ENCODE assay signal across 1 cellular context in genomic region chr17:17445296-17445924, GRCh38.
TF ChIP-seq lines count a peak whose summit lies in the region.

No MANE protein-coding gene starts in this region.

TF ChIP-seq in HepG2, 621 proteins besides CTCF, POLR2A, EP300 and RAD21 (continued from another document and continues in another):
- TF ChIP-seq NCOR1 (IDR thresholded peaks at IDR 0.05; ENCODE audit: borderline replicate concordance, low read length) (no peak), TBX2 (CRISPR knock-in tag; IDR thresholded peaks at IDR 0.05; ENCODE audit: borderline replicate concordance) (no peak), ZNF432 (CRISPR knock-in tag; IDR thresholded peaks at IDR 0.05; ENCODE audit: borderline replicate concordance) (no peak), CHD4 (IDR thresholded peaks at IDR 0.05; ENCODE audit: borderline replicate concordance, low read length) (no peak), NPAS2 (CRISPR knock-in tag; IDR thresholded peaks at IDR 0.05; ENCODE audit: borderline replicate concordance) (no peak), NR2F2 (IDR thresholded peaks at IDR 0.05; ENCODE audit: borderline replicate concordance, low read depth) (no peak), KDM6A (CRISPR knock-in tag; IDR thresholded peaks at IDR 0.05; ENCODE audit: low read depth) (no peak), E2F1 (CRISPR knock-in tag; IDR thresholded peaks at IDR 0.05) (no peak), ZNF780A (CRISPR knock-in tag; IDR thresholded peaks at IDR 0.05) (0 out of 2 replicates have a peak, but pooled peaks have one; percentile 39), ZBTB20 (CRISPR knock-in tag; IDR thresholded peaks at IDR 0.05; ENCODE audit: borderline replicate concordance, low read depth) (no peak), MTA3 (CRISPR knock-in tag; IDR thresholded peaks at IDR 0.05) (no peak), ZBTB34 (CRISPR knock-in tag; IDR thresholded peaks at IDR 0.05) (no peak), ZNF224 (CRISPR knock-in tag; IDR thresholded peaks at IDR 0.05) (no peak), ZNF576 (CRISPR knock-in tag; IDR thresholded peaks at IDR 0.05) (no peak), GLI4 (CRISPR knock-in tag; IDR thresholded peaks at IDR 0.05; ENCODE audit: borderline replicate concordance) (no peak), ZNF546 (CRISPR knock-in tag; conservative IDR thresholded peaks at IDR 0.05) (no peak), SALL1 (CRISPR knock-in tag; IDR thresholded peaks at IDR 0.05) (no peak), ZNF543 (CRISPR knock-in tag; IDR thresholded peaks at IDR 0.05) (no peak), FOXP1 (IDR thresholded peaks at IDR 0.05) (no peak), FOXP1 (CRISPR knock-in tag; IDR thresholded peaks at IDR 0.05) (peak; percentile 47), TCF7L2 (IDR thresholded peaks at IDR 0.05; ENCODE audit: low read depth, low read length) (no peak), MAFG (CRISPR knock-in tag; IDR thresholded peaks at IDR 0.05) (no peak), HNRNPH1 (optimal IDR thresholded peaks at IDR 0.05; ENCODE audit: low read depth, low read length) (peak; percentile 60), UBTF (CRISPR knock-in tag; IDR thresholded peaks at IDR 0.05) (0 out of 2 replicates have a peak, but pooled peaks have one; percentile 25), KLF9 (CRISPR knock-in tag; IDR thresholded peaks at IDR 0.05; ENCODE audit: low read depth) (no peak; the same call in 1 of the 2 replicates), ZNF441 (CRISPR knock-in tag; IDR thresholded peaks at IDR 0.05; ENCODE audit: borderline replicate concordance) (no peak), ZKSCAN8 (CRISPR knock-in tag; IDR thresholded peaks at IDR 0.05; ENCODE audit: borderline replicate concordance) (no peak), ZNF704 (CRISPR knock-in tag; IDR thresholded peaks at IDR 0.05; ENCODE audit: borderline replicate concordance) (no peak), TP53 (CRISPR knock-in tag; conservative IDR thresholded peaks at IDR 0.05) (no peak), ZNF33A (CRISPR knock-in tag; IDR thresholded peaks at IDR 0.05; ENCODE audit: borderline replicate concordance) (no peak), ZNF589 (CRISPR knock-in tag; conservative IDR thresholded peaks at IDR 0.05) (no peak), ZNF12 (CRISPR knock-in tag; IDR thresholded peaks at IDR 0.05) (no peak), AHDC1 (CRISPR knock-in tag; IDR thresholded peaks at IDR 0.05; ENCODE audit: borderline replicate concordance) (no peak)
- TF ChIP-seq, protein P1, sequence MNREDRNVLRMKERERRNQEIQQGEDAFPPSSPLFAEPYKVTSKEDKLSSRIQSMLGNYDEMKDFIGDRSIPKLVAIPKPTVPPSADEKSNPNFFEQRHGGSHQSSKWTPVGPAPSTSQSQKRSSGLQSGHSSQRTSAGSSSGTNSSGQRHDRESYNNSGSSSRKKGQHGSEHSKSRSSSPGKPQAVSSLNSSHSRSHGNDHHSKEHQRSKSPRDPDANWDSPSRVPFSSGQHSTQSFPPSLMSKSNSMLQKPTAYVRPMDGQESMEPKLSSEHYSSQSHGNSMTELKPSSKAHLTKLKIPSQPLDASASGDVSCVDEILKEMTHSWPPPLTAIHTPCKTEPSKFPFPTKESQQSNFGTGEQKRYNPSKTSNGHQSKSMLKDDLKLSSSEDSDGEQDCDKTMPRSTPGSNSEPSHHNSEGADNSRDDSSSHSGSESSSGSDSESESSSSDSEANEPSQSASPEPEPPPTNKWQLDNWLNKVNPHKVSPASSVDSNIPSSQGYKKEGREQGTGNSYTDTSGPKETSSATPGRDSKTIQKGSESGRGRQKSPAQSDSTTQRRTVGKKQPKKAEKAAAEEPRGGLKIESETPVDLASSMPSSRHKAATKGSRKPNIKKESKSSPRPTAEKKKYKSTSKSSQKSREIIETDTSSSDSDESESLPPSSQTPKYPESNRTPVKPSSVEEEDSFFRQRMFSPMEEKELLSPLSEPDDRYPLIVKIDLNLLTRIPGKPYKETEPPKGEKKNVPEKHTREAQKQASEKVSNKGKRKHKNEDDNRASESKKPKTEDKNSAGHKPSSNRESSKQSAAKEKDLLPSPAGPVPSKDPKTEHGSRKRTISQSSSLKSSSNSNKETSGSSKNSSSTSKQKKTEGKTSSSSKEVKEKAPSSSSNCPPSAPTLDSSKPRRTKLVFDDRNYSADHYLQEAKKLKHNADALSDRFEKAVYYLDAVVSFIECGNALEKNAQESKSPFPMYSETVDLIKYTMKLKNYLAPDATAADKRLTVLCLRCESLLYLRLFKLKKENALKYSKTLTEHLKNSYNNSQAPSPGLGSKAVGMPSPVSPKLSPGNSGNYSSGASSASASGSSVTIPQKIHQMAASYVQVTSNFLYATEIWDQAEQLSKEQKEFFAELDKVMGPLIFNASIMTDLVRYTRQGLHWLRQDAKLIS (CRISPR knock-in tag; IDR thresholded peaks at IDR 0.05): 0 out of 2 replicates have a peak, but pooled peaks have one; percentile 6
- TF ChIP-seq, protein P2, sequence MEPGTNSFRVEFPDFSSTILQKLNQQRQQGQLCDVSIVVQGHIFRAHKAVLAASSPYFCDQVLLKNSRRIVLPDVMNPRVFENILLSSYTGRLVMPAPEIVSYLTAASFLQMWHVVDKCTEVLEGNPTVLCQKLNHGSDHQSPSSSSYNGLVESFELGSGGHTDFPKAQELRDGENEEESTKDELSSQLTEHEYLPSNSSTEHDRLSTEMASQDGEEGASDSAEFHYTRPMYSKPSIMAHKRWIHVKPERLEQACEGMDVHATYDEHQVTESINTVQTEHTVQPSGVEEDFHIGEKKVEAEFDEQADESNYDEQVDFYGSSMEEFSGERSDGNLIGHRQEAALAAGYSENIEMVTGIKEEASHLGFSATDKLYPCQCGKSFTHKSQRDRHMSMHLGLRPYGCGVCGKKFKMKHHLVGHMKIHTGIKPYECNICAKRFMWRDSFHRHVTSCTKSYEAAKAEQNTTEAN (CRISPR knock-in tag; conservative IDR thresholded peaks at IDR 0.05): no peak
- TF ChIP-seq, protein P3, sequence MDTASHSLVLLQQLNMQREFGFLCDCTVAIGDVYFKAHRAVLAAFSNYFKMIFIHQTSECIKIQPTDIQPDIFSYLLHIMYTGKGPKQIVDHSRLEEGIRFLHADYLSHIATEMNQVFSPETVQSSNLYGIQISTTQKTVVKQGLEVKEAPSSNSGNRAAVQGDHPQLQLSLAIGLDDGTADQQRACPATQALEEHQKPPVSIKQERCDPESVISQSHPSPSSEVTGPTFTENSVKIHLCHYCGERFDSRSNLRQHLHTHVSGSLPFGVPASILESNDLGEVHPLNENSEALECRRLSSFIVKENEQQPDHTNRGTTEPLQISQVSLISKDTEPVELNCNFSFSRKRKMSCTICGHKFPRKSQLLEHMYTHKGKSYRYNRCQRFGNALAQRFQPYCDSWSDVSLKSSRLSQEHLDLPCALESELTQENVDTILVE (CRISPR knock-in tag; IDR thresholded peaks at IDR 0.05): no peak
- TF ChIP-seq, protein P4, sequence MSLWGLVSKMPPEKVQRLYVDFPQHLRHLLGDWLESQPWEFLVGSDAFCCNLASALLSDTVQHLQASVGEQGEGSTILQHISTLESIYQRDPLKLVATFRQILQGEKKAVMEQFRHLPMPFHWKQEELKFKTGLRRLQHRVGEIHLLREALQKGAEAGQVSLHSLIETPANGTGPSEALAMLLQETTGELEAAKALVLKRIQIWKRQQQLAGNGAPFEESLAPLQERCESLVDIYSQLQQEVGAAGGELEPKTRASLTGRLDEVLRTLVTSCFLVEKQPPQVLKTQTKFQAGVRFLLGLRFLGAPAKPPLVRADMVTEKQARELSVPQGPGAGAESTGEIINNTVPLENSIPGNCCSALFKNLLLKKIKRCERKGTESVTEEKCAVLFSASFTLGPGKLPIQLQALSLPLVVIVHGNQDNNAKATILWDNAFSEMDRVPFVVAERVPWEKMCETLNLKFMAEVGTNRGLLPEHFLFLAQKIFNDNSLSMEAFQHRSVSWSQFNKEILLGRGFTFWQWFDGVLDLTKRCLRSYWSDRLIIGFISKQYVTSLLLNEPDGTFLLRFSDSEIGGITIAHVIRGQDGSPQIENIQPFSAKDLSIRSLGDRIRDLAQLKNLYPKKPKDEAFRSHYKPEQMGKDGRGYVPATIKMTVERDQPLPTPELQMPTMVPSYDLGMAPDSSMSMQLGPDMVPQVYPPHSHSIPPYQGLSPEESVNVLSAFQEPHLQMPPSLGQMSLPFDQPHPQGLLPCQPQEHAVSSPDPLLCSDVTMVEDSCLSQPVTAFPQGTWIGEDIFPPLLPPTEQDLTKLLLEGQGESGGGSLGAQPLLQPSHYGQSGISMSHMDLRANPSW (CRISPR knock-in tag; IDR thresholded peaks at IDR 0.05; ENCODE audit: borderline replicate concordance): no peak
